Comparison of ENCODE assay signal across 31 cellular contexts in genomic region chr11:57574061-57574460, GRCh38. TPM values are rescaled to one million over a fixed set of nuclear protein-coding genes. Genes with fewer than 3 reads are reported as not detected.
"Had no signal": no experiment of that assay in that cellular context is flagged by ENCODE, and none has a peak within 500 bp of the region (broad histone marks: within the 10 kb centered on the region; RNA-seq: fewer than 3 reads in every experiment).

No MANE protein-coding gene starts in this region.

- H2AFZ ChIP-seq: hepatocyte, neural progenitor cell had no signal

- H3K27ac ChIP-seq: heart right ventricle, hepatocyte, left lung, lower lobe of right lung, neural progenitor cell, ovary, right atrium auricular region, right lobe of liver, stomach, testis, thyroid gland, upper lobe of right lung had no signal

- H3K4me1 ChIP-seq: right atrium auricular region, thyroid gland, upper lobe of right lung had no signal

- H3K27me3 Mint-ChIP-seq: progenitor cell of endocrine pancreas had no signal

- H3K9me3 ChIP-seq: heart right ventricle, left lung, lower lobe of right lung, ovary, right atrium auricular region, right lobe of liver, stomach, testis, thyroid gland, upper lobe of right lung had no signal

- H3K4me3 Mint-ChIP-seq: immature natural killer cell; mesothelial cell of epicardium; naive thymus-derived CD4-positive, alpha-beta T cell; nephron; stimulated activated naive B cell treated with anti-CD40 and anti-IgM and Interleukin-4, amounts not matched to agents 10 μg/mL and 1 μg/mL and 100 μg/mL, for 72 hours had no signal

- H3K4me1 Mint-ChIP-seq: immature natural killer cell; mesothelial cell of epicardium; stimulated activated naive B cell treated with anti-CD40 and anti-IgM and Interleukin-4, amounts not matched to agents 10 μg/mL and 1 μg/mL and 100 μg/mL, for 72 hours had no signal

- H3K4me3 ChIP-seq: heart right ventricle, hepatocyte, left lung, lower lobe of right lung, neural progenitor cell, ovary, right atrium auricular region, right lobe of liver, smooth muscle cell, stomach, testis, thyroid gland, upper lobe of right lung had no signal

- DNase-seq: heart right ventricle; immature natural killer cell; kidney; left colon; left lung; lower lobe of right lung; mammary epithelial cell; mesenchymal stem cell; naive thymus-derived CD4-positive, alpha-beta T cell; ovary; right lobe of liver; stimulated activated CD4-positive, alpha-beta T cell treated with anti-CD3 and anti-CD28 coated beads, Interleukin-1b, Interleukin-23, amount 100 ng/mL, for 48 hours; stimulated activated CD4-positive, alpha-beta T cell treated with anti-CD3 and anti-CD28 coated beads, Interleukin-2, amount 100 ng/mL, for 48 hours; stimulated activated naive B cell treated with anti-CD40 and anti-IgM and Interleukin-4, amounts not matched to agents 10 μg/mL and 1 μg/mL and 100 μg/mL, for 72 hours; stimulated activated naive CD8-positive, alpha-beta T cell treated with anti-CD3 and anti-CD28 coated beads, Interleukin-15, Interleukin-2, amounts not matched to agents 100 U/mL and 50 U/mL, for 24 hours; stomach; testis; thyroid gland; trophoblast cell; upper lobe of right lung had no signal

- H3K9me3 Mint-ChIP-seq: immature natural killer cell; mesothelial cell of epicardium; naive thymus-derived CD4-positive, alpha-beta T cell; nephron; neural progenitor cell; stimulated activated naive B cell treated with anti-CD40 and anti-IgM and Interleukin-4, amounts not matched to agents 10 μg/mL and 1 μg/mL and 100 μg/mL, for 72 hours had no signal

- H3K27ac Mint-ChIP-seq: mesothelial cell of epicardium; nephron; neural progenitor cell; progenitor cell of endocrine pancreas; stimulated activated naive B cell treated with anti-CD40 and anti-IgM and Interleukin-4, amounts not matched to agents 10 μg/mL and 1 μg/mL and 100 μg/mL, for 72 hours had no signal

- ATAC-seq: heart right ventricle; left colon; left lung; lower lobe of right lung; naive thymus-derived CD4-positive, alpha-beta T cell; right lobe of liver; stimulated activated naive B cell treated with anti-CD40 and anti-IgM and Interleukin-4, amounts not matched to agents 10 μg/mL and 1 μg/mL and 100 μg/mL, for 72 hours; stimulated activated naive CD8-positive, alpha-beta T cell treated with anti-CD3 and anti-CD28 coated beads, Interleukin-15, Interleukin-2, amounts not matched to agents 100 U/mL and 50 U/mL, for 24 hours; upper lobe of right lung had no signal

- H3K36me3 Mint-ChIP-seq: immature natural killer cell; mesothelial cell of epicardium; naive thymus-derived CD4-positive, alpha-beta T cell; neural progenitor cell; stimulated activated naive B cell treated with anti-CD40 and anti-IgM and Interleukin-4, amounts not matched to agents 10 μg/mL and 1 μg/mL and 100 μg/mL, for 72 hours had no signal

- H3K9ac ChIP-seq: neural progenitor cell had no signal

- H3K36me3 ChIP-seq: heart right ventricle, left lung, lower lobe of right lung, neural progenitor cell, ovary, right atrium auricular region, right lobe of liver, stomach, thyroid gland, upper lobe of right lung had no signal

- H3K27me3 ChIP-seq: hepatocyte, left lung, neural progenitor cell, ovary, right atrium auricular region, right lobe of liver, stomach, testis, thyroid gland had no signal

- H3K4me2 ChIP-seq: hepatocyte, neural progenitor cell, smooth muscle cell had no signal

RNA-seq across cellular contexts. Expression of gene SERPING1, which starts 23.4 kb away (rescaled TPM):
- total RNA-seq: pulmonary artery endothelial cell had no signal
- polyA plus RNA-seq: naive thymus-derived CD4-positive, alpha-beta T cell had no signal

RNA-seq across cellular contexts. Expression of gene SMTNL1, which starts 36.7 kb away (rescaled TPM):
- total RNA-seq: heart right ventricle; hepatocyte; kidney; left colon; left lung; liver; lower lobe of right lung; mammary epithelial cell; mesothelial cell of epicardium; naive thymus-derived CD4-positive, alpha-beta T cell; omental fat pad; ovary; progenitor cell of endocrine pancreas; pulmonary artery endothelial cell; renal cortical epithelial cell; right atrium auricular region; right lobe of liver; smooth muscle cell; stomach; thyroid gland; upper lobe of right lung had no signal
- polyA plus RNA-seq: heart right ventricle, hepatocyte, liver, mammary epithelial cell, ovary, smooth muscle cell, stomach had no signal
